In the genomic region with DNA sequence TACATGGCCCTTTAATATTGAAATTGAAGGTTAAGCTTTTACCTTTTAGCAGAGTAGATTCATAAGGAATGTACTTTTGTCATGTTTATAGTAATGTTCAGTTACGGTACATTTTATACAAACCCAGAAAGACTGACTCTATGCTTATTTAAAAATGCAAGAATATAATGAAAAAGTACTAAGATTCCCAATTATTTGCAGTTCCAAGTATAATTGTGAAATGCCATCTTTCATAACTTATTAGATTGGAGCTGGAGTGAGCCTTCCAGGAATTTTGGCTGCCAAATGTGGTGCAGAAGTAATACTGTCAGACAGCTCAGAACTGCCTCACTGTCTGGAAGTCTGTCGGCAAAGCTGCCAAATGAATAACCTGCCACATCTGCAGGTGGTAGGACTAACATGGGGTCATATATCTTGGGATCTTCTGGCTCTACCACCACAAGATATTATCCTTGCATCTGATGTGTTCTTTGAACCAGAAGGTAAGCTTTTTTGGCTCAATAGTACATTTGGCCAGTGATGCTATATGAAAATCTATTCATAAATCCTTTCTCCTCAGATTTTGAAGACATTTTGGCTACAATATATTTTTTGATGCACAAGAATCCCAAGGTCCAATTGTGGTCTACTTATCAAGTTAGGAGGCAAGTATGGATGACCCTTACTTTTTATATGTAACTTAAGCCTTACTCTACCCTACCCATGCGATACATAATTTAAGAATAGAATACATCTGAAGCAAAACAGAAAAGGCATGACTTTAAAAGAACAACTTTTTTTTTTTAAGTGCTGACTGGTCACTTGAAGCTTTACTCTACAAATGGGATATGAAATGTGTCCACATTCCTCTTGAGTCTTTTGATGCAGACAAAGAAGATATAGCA, we compare ENCODE assay signal across 9 cellular contexts. TPM values are rescaled to one million over a fixed set of nuclear protein-coding genes. Genes with fewer than 3 reads are reported as not detected.
DNase-seq lines count a peak whose midpoint lies in the region; ATAC-seq and TF ChIP-seq lines count a peak whose summit lies in the region.
"Had no signal": no experiment of that assay in that cellular context is flagged by ENCODE, and none has a peak within 500 bp of the region (broad histone marks: within the 10 kb centered on the region; RNA-seq: fewer than 3 reads in every experiment).

No MANE protein-coding gene starts in this region.

- peak overlapping the region; percentile 95 for H3K4me2 ChIP-seq in PC-9

- CTCF ChIA-PET in PC-9 (lab: Charles Lee) = no interaction called here

- no TSS peak for BruUV-seq in PC-9 (replicated peaks; lab: Mats Ljungman, UMichigan)

- POLR2A ChIA-PET in PC-9 (lab: Charles Lee; ENCODE audit: unreplicated experiment) = interaction anchor here (0.6 to 0.7 kb wide), 2 partner anchors 147 to 677 kb away, joined by 6 to 8 read pairs; no protein-coding TSS in a partner anchor

- peaks cover 39% of the 10 kb centered on the region for H4K20me1 ChIP-seq in PC-9 (ENCODE audit: insufficient read depth)

- no peaks in the 10 kb centered on the region for H3K9me3 Mint-ChIP-seq in activated T-cell treated with anti-CD3 and anti-CD28 coated beads, Interleukin-2, amount 50 U/mL, for 4 hours
- H3K9me3 Mint-ChIP-seq in stimulated activated memory B cell treated with anti-CD40 and anti-IgM and Interleukin-4, amounts not matched to agents 10 μg/mL and 1 μg/mL and 100 μg/mL, for 72 hours = no peaks in the 10 kb centered on the region

- no peak for DNase-seq in activated T-cell treated with anti-CD3 and anti-CD28 coated beads, Interleukin-2, amount 50 U/mL, for 4 hours
- no peak for DNase-seq in activated T-cell treated with anti-CD3 and anti-CD28 coated beads, Interleukin-2, amount 50 U/mL, for 1 hour
- DNase-seq in PC-9 = no peak
- DNase-seq in erythroblast (lab: John Stamatoyannopoulos, UW) = peak in 1 of 2 experiments; percentile 42
- DNase-seq in stimulated activated CD8-positive, alpha-beta memory T cell treated with anti-CD3 and anti-CD28 coated beads, Interleukin-4, amount 100 ng/mL, for 48 hours = no peak
- DNase-seq in heart left ventricle = no peak

- H3K4me3 ChIP-seq in PC-9 = no peak overlapping the region; the same call in 1 of the 2 replicates
- H3K4me3 ChIP-seq in heart left ventricle = peak overlapping the region in 1 of 12 donors; percentile 100

- H3K9me3 ChIP-seq in PC-9 (ENCODE audit: insufficient read depth, low read depth) = no peaks in the 10 kb centered on the region
- H3K9me3 ChIP-seq in heart left ventricle = no peaks in the 10 kb centered on the region

- H3K4me1 Mint-ChIP-seq in activated T-cell treated with anti-CD3 and anti-CD28 coated beads, Interleukin-2, amount 50 U/mL, for 4 hours (ENCODE audit: low read depth) = peaks cover 47% of the 10 kb centered on the region
- peaks cover 70% of the 10 kb centered on the region for H3K4me1 Mint-ChIP-seq in stimulated activated memory B cell treated with anti-CD40 and anti-IgM and Interleukin-4, amounts not matched to agents 10 μg/mL and 1 μg/mL and 100 μg/mL, for 72 hours

- ATAC-seq in activated T-cell treated with anti-CD3 and anti-CD28 coated beads, Interleukin-2, amount 50 U/mL, for 4 hours = no peak
- no peak for ATAC-seq in stimulated activated memory B cell treated with anti-CD40 and anti-IgM and Interleukin-4, amounts not matched to agents 10 μg/mL and 1 μg/mL and 100 μg/mL, for 72 hours
- ATAC-seq in GM19395 (IDR thresholded peaks at IDR 0.05; ENCODE audit: unreplicated experiment) (no peak), heart left ventricle (no peak)

- no peaks in the 10 kb centered on the region for H3K9me2 ChIP-seq in PC-9 (ENCODE audit: insufficient read depth)

- peak; percentile 47 for TF ChIP-seq POLR2A in erythroblast (IDR thresholded peaks at IDR 0.05; ENCODE audit: low read length)
- no peak for TF ChIP-seq POLR2A in heart left ventricle (IDR thresholded peaks at IDR 0.05)

- H3K36me3 Mint-ChIP-seq in activated T-cell treated with anti-CD3 and anti-CD28 coated beads, Interleukin-2, amount 50 U/mL, for 4 hours (ENCODE audit: insufficient read depth) = peaks cover 48% of the 10 kb centered on the region
- peaks cover 37% of the 10 kb centered on the region for H3K36me3 Mint-ChIP-seq in stimulated activated memory B cell treated with anti-CD40 and anti-IgM and Interleukin-4, amounts not matched to agents 10 μg/mL and 1 μg/mL and 100 μg/mL, for 72 hours

- H3K79me2 ChIP-seq in PC-9 (ENCODE audit: low read depth) = peaks cover 84% of the 10 kb centered on the region

- H3K27ac Mint-ChIP-seq in stimulated activated memory B cell treated with anti-CD40 and anti-IgM and Interleukin-4, amounts not matched to agents 10 μg/mL and 1 μg/mL and 100 μg/mL, for 72 hours = peak overlapping the region; percentile 98

- WGBS in heart left ventricle, 4 donors = 54 to 75% (median 66%) methylated on average over 3 of the region's 3 CpGs

- H3K36me3 ChIP-seq in PC-9 (ENCODE audit: low read depth) (peaks cover 36% of the 10 kb centered on the region), heart left ventricle (peaks cover 0 to 72% (median 58%) of the 10 kb centered on the region in 9 donors)

- no peaks in the 10 kb centered on the region for H3K27me3 ChIP-seq in PC-9 (ENCODE audit: insufficient read depth, low read depth)
- H3K27me3 ChIP-seq in heart left ventricle = no peaks in the 10 kb centered on the region

- intact Hi-C loops in PC-9 (cut with micrococcal nuclease; ENCODE audit: unreplicated experiment) (loop anchor here (10.0 kb wide), 1 partner anchor 1582 kb away; no protein-coding TSS in a partner anchor), heart left ventricle (cut with DNase I) (loop anchor here in 1 of 10 donors (10.0 kb wide), 1 partner anchor 48 kb away; no protein-coding TSS in a partner anchor)

- H3K27me3 Mint-ChIP-seq in activated T-cell treated with anti-CD3 and anti-CD28 coated beads, Interleukin-2, amount 50 U/mL, for 4 hours (ENCODE audit: low read depth) = no peaks in the 10 kb centered on the region
- H3K27me3 Mint-ChIP-seq in stimulated activated memory B cell treated with anti-CD40 and anti-IgM and Interleukin-4, amounts not matched to agents 10 μg/mL and 1 μg/mL and 100 μg/mL, for 72 hours = no peaks in the 10 kb centered on the region

- peaks cover 19% of the 10 kb centered on the region for H3K4me1 ChIP-seq in PC-9 (replicated peaks; ENCODE audit: insufficient read depth)
- peaks cover 5 to 73% (median 47%) of the 10 kb centered on the region in 12 donors for H3K4me1 ChIP-seq in heart left ventricle

- H3F3A ChIP-seq in PC-9 (ENCODE audit: insufficient read depth, low read depth) = peaks cover 59% of the 10 kb centered on the region

- no peak overlapping the region for H2AFZ ChIP-seq in PC-9

- 0 out of 2 replicates have a peak overlapping the region, but pooled peaks have one; percentile 43 for H3K27ac ChIP-seq in PC-9
- H3K27ac ChIP-seq in heart left ventricle = peak overlapping the region in 1 of 12 donors; percentile 99
- H3K27ac ChIP-seq: C4-2B had no signal

- TF ChIP-seq CTCF in PC-9 (conservative IDR thresholded peaks at IDR 0.05) = no peak
- no peak for TF ChIP-seq CTCF in heart left ventricle (IDR thresholded peaks at IDR 0.05)

- peak overlapping the region; percentile 90 for H3K4me3 Mint-ChIP-seq in activated T-cell treated with anti-CD3 and anti-CD28 coated beads, Interleukin-2, amount 50 U/mL, for 4 hours
- H3K4me3 Mint-ChIP-seq in stimulated activated memory B cell treated with anti-CD40 and anti-IgM and Interleukin-4, amounts not matched to agents 10 μg/mL and 1 μg/mL and 100 μg/mL, for 72 hours = peak overlapping the region; percentile 96

RNA-seq across cellular contexts. Expression of a gene that starts 4.2 kb away (rescaled TPM):
- total RNA-seq in activated T-cell treated with anti-CD3 and anti-CD28 coated beads, Interleukin-2, amount 50 U/mL, for 4 hours = 100 to 1,000 TPM; 845 to 927 (median 920) TPM
- 186 and 187 TPM in 2 replicates for total RNA-seq in PC-9 (2021)
- 100 to 1,000 TPM in 3 of 9 donors, 10 to 100 TPM in 6; 67.0 to 155 (median 79.5) TPM for total RNA-seq in heart left ventricle
- 10 to 100 TPM; 69.1 to 88.6 TPM for polyA plus RNA-seq in heart left ventricle

RNA-seq across cellular contexts. Expression of a gene that starts 4.9 kb away (rescaled TPM):
- 10 to 100 TPM; 14.6 to 16.6 (median 15.1) TPM for total RNA-seq in activated T-cell treated with anti-CD3 and anti-CD28 coated beads, Interleukin-2, amount 50 U/mL, for 4 hours
- total RNA-seq in PC-9 (2021) (43.8 and 47.3 TPM in 2 replicates), heart left ventricle (10 to 100 TPM; 20.6 to 36.5 (median 27.9) TPM)
- 10 to 100 TPM; 14.3 to 14.7 TPM for polyA plus RNA-seq in heart left ventricle

RNA-seq across cellular contexts. Expression of a gene that starts 6.3 kb away (rescaled TPM):
- 10 to 100 TPM; 31.4 to 34.4 (median 31.5) TPM for total RNA-seq in activated T-cell treated with anti-CD3 and anti-CD28 coated beads, Interleukin-2, amount 50 U/mL, for 4 hours
- 31.7 and 40.5 TPM in 2 replicates for total RNA-seq in PC-9 (2021)
- total RNA-seq in heart left ventricle = 10 to 100 TPM; 22.1 to 33.7 (median 24.0) TPM
- 10 to 100 TPM; 23.8 to 26.4 TPM for polyA plus RNA-seq in heart left ventricle

RNA-seq across cellular contexts. Expression of a gene that starts 6.6 kb away (rescaled TPM):
- 10 to 100 TPM; 67.3 to 73.2 (median 68.7) TPM for total RNA-seq in activated T-cell treated with anti-CD3 and anti-CD28 coated beads, Interleukin-2, amount 50 U/mL, for 4 hours
- 19.4 and 25.2 TPM in 2 replicates for total RNA-seq in PC-9 (2021)
- total RNA-seq in heart left ventricle = 10 to 100 TPM; 32.4 to 67.0 (median 39.1) TPM
- 10 to 100 TPM; 30.1 to 75.6 TPM for polyA plus RNA-seq in heart left ventricle

RNA-seq across cellular contexts. Expression of a gene that starts 22.2 kb away (rescaled TPM):
- 1 to 10 TPM; 2.0 to 2.3 (median 2.0) TPM for total RNA-seq in activated T-cell treated with anti-CD3 and anti-CD28 coated beads, Interleukin-2, amount 50 U/mL, for 4 hours
- total RNA-seq in PC-9 (2021) (5.5 and 8.9 TPM in 2 replicates), heart left ventricle (100 to 1,000 TPM; 270 to 539 (median 466) TPM)
- polyA plus RNA-seq in heart left ventricle = 100 to 1,000 TPM; 240 to 245 TPM
